In genomic region chr14:76904740-76905569, GRCh38 we compare ENCODE assay signal across 8 cellular contexts.
DNase-seq lines count a peak whose midpoint lies in the region; ATAC-seq and TF ChIP-seq lines count a peak whose summit lies in the region.

No MANE protein-coding gene starts in this region.

- peaks cover 28% of the 10 kb centered on the region for H3K4me1 ChIP-seq in CD8-positive, alpha-beta T cell (ENCODE audit: insufficient read depth, low read length)
- peaks cover 0 to 17% of the 10 kb centered on the region in 2 donors for H3K4me1 ChIP-seq in lung (ENCODE audit: control insufficient read depth in 2 of 2, insufficient read depth in 2 of 2, low read length in 2 of 2)

- H3K27ac Mint-ChIP-seq in CD8-positive, alpha-beta T cell, result peak overlapping the region; percentile 68
- H3K27ac Mint-ChIP-seq in brain, result peak overlapping the region; percentile 68 to 92 (median 85)

- CTCF ChIA-PET in CD8-positive, alpha-beta T cell (lab: Charles Lee), result interaction anchor here (0.7 to 2.9 kb wide), 8 partner anchors 9 to 166 kb away, joined by 3 to 18 read pairs (median 4); no protein-coding TSS in a partner anchor

- peak overlapping the region; percentile 3 for H3K4me3 ChIP-seq in CD8-positive, alpha-beta T cell (ENCODE audit: low read depth, low read length)
- no peak overlapping the region for H3K4me3 ChIP-seq in lung

- H3K27ac ChIP-seq in CD8-positive, alpha-beta T cell (ENCODE audit: low read depth, low read length), result no peak overlapping the region
- peak overlapping the region in 1 of 2 donors; percentile 75 for H3K27ac ChIP-seq in lung (ENCODE audit: low read depth in 1 of 2, low read length in 1 of 2)

- H3K4me3 Mint-ChIP-seq in CD8-positive, alpha-beta T cell, result peak overlapping the region; percentile 61
- peak overlapping the region in 1 of 5 experiments; percentile 9 for H3K4me3 Mint-ChIP-seq in brain

- ATAC-seq in CD8-positive, alpha-beta T cell, result peak; percentile 84
- ATAC-seq in GM21381 (IDR thresholded peaks at IDR 0.05; ENCODE audit: unreplicated experiment) (peak; percentile 59), lung (ENCODE audit: insufficient read depth, low FRiP score) (peak; percentile 49), HG03135 (IDR thresholded peaks at IDR 0.05; ENCODE audit: unreplicated experiment) (no peak)

- peaks cover 23% of the 10 kb centered on the region for H3K4me1 Mint-ChIP-seq in CD8-positive, alpha-beta T cell (ENCODE audit: low read depth)
- H3K4me1 Mint-ChIP-seq in brain, result peaks cover 50% of the 10 kb centered on the region

- H3K9me3 Mint-ChIP-seq in CD8-positive, alpha-beta T cell, result no peaks in the 10 kb centered on the region
- peaks cover 0 to 10% (median 8%) of the 10 kb centered on the region in 5 experiments for H3K9me3 Mint-ChIP-seq in brain

- POLR2A ChIA-PET in CD8-positive, alpha-beta T cell (lab: Charles Lee), result interaction anchor here (1.2 kb wide), 2 partner anchors 12 to 123 kb away, joined by 3 read pairs; no protein-coding TSS in a partner anchor

- H3K36me3 ChIP-seq in CD8-positive, alpha-beta T cell (ENCODE audit: insufficient read depth, low read length), result no peaks in the 10 kb centered on the region
- no peaks in the 10 kb centered on the region for H3K36me3 ChIP-seq in lung (ENCODE audit: control insufficient read depth in 2 of 2, insufficient read depth in 2 of 2, low read length in 2 of 2)

- no peaks in the 10 kb centered on the region for H3K27me3 Mint-ChIP-seq in CD8-positive, alpha-beta T cell (ENCODE audit: low read depth)
- peaks cover 3% of the 10 kb centered on the region for H3K27me3 Mint-ChIP-seq in brain

- H3K27me3 ChIP-seq in CD8-positive, alpha-beta T cell (ENCODE audit: insufficient read depth, low read length), result no peaks in the 10 kb centered on the region
- H3K27me3 ChIP-seq in lung (ENCODE audit: control insufficient read depth, insufficient read depth), result no peaks in the 10 kb centered on the region

- no peaks in the 10 kb centered on the region for H3K36me3 Mint-ChIP-seq in CD8-positive, alpha-beta T cell
- no peaks in the 10 kb centered on the region for H3K36me3 Mint-ChIP-seq in brain

- intact Hi-C loops in CD8-positive, alpha-beta T cell (cut with DNase I, micrococcal nuclease), result loop anchor here in 1 of 2 experiments (1.0 to 5.0 kb wide), 2 partner anchors 56 to 93 kb away; partner anchors contain the start of gene ANGEL1

- WGBS in lung, 2 donors, result 29 to 30% methylated on average over 14 of the region's 14 CpGs

- no peak for TF ChIP-seq CTCF in CD8-positive, alpha-beta T cell (IDR thresholded peaks at IDR 0.05)
- no peak for TF ChIP-seq CTCF in brain (conservative IDR thresholded peaks at IDR 0.05)
- no peak for TF ChIP-seq CTCF in lung (IDR thresholded peaks at IDR 0.05; ENCODE audit: control extremely low read depth, extremely low read depth)

- no peaks in the 10 kb centered on the region for H3K9me3 ChIP-seq in CD8-positive, alpha-beta T cell (ENCODE audit: low read length)
- H3K9me3 ChIP-seq in lung (ENCODE audit: control insufficient read depth in 2 of 2, insufficient read depth in 1 of 2, low read length in 1 of 2), result peaks cover 0 to 2% of the 10 kb centered on the region in 2 donors

- peak; percentile 38 to 85 (median 77) for DNase-seq in CD8-positive, alpha-beta T cell
- DNase-seq in KG1 (lab: John Stamatoyannopoulos, UW) (peak; percentile 39), T-helper 9 cell (peak; percentile 42), lung (ENCODE audit: low spot score) (peak; percentile 67)
- DNase-seq in stimulated activated CD8-positive, alpha-beta memory T cell treated with anti-CD3 and anti-CD28 coated beads, Interleukin-15, amount 100 ng/mL, for 24 hours (ENCODE audit: low read depth), result peak; percentile 53
